Comparison of ENCODE assay signal across 1 cellular context in the genomic region with DNA sequence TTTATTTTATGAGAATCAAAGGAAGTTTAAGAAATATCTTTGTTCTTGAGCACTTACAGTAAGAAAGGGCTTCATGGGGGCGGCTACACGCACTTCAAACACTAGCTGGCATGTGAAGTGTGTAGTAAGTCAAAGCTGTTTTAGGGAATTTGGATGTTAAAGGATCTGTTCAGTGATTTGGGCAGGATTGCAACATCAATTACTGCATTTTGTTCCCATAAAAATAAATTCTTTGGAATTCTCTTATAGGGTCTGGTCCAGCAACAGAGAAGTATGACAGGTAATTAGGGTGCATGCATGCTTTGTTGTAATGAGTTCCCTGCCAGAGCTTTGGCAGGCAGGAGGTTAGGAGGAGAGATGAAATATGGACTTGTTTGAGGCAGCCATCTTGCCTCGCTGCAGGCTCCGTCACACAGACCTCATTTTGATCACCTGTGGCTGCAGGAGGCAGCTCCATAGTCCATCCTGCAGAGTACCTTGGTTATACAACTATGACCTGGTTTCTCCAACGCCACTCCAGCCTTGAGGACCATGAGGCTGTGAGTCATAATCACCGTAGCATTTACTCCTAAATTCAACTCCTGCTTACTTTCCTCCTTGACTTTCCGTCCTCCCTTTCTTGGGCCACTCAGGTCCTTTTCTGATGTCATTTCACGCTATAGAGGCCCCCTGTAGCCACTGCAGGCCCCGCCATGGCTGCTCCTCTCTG.
TF ChIP-seq lines count a peak whose summit lies in the region.

No MANE protein-coding gene starts in this region.

TF ChIP-seq in GM23338, 12 proteins besides CTCF, POLR2A, EP300 and RAD21 (continued from another document):
- TF ChIP-seq, protein P1, sequence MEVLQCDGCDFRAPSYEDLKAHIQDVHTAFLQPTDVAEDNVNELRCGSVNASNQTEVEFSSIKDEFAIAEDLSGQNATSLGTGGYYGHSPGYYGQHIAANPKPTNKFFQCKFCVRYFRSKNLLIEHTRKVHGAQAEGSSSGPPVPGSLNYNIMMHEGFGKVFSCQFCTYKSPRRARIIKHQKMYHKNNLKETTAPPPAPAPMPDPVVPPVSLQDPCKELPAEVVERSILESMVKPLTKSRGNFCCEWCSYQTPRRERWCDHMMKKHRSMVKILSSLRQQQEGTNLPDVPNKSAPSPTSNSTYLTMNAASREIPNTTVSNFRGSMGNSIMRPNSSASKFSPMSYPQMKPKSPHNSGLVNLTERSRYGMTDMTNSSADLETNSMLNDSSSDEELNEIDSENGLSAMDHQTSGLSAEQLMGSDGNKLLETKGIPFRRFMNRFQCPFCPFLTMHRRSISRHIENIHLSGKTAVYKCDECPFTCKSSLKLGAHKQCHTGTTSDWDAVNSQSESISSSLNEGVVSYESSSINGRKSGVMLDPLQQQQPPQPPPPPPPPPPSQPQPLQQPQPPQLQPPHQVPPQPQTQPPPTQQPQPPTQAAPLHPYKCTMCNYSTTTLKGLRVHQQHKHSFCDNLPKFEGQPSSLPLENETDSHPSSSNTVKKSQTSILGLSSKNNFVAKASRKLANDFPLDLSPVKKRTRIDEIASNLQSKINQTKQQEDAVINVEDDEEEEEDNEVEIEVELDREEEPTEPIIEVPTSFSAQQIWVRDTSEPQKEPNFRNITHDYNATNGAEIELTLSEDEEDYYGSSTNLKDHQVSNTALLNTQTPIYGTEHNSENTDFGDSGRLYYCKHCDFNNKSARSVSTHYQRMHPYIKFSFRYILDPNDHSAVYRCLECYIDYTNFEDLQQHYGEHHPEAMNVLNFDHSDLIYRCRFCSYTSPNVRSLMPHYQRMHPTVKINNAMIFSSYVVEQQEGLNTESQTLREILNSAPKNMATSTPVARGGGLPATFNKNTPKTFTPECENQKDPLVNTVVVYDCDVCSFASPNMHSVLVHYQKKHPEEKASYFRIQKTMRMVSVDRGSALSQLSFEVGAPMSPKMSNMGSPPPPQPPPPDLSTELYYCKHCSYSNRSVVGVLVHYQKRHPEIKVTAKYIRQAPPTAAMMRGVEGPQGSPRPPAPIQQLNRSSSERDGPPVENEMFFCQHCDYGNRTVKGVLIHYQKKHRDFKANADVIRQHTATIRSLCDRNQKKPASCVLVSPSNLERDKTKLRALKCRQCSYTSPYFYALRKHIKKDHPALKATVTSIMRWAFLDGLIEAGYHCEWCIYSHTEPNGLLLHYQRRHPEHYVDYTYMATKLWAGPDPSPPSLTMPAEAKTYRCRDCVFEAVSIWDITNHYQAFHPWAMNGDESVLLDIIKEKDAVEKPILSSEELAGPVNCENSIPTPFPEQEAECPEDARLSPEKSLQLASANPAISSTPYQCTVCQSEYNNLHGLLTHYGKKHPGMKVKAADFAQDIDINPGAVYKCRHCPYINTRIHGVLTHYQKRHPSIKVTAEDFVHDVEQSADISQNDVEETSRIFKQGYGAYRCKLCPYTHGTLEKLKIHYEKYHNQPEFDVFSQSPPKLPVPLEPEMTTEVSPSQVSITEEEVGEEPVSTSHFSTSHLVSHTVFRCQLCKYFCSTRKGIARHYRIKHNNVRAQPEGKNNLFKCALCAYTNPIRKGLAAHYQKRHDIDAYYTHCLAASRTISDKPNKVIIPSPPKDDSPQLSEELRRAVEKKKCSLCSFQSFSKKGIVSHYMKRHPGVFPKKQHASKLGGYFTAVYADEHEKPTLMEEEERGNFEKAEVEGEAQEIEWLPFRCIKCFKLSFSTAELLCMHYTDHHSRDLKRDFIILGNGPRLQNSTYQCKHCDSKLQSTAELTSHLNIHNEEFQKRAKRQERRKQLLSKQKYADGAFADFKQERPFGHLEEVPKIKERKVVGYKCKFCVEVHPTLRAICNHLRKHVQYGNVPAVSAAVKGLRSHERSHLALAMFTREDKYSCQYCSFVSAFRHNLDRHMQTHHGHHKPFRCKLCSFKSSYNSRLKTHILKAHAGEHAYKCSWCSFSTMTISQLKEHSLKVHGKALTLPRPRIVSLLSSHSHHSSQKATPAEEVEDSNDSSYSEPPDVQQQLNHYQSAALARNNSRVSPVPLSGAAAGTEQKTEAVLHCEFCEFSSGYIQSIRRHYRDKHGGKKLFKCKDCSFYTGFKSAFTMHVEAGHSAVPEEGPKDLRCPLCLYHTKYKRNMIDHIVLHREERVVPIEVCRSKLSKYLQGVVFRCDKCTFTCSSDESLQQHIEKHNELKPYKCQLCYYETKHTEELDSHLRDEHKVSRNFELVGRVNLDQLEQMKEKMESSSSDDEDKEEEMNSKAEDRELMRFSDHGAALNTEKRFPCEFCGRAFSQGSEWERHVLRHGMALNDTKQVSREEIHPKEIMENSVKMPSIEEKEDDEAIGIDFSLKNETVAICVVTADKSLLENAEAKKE (CRISPR knock-in tag; IDR thresholded peaks at IDR 0.05) = no peak
